ENCODE assay signal across 21 cellular contexts in genomic region chr3:128459451-128459820, GRCh38. TPM values are rescaled to one million over a fixed set of nuclear protein-coding genes. Genes with fewer than 3 reads are reported as not detected.
DNase-seq lines count a peak whose midpoint lies in the region; ATAC-seq and TF ChIP-seq lines count a peak whose summit lies in the region.
"Had no signal": no experiment of that assay in that cellular context is flagged by ENCODE, and none has a peak within 500 bp of the region (broad histone marks: within the 10 kb centered on the region; RNA-seq: fewer than 3 reads in every experiment).

No MANE protein-coding gene starts in this region.

- no peaks in the 10 kb centered on the region for H3K36me3 ChIP-seq in NT2/D1 (ENCODE audit: insufficient read depth, insufficient read length, low read length)
- H3K36me3 ChIP-seq in trophoblast cell (ENCODE audit: control insufficient read depth in 1 of 2, insufficient read depth in 2 of 2, low read length in 2 of 2), result no peaks in the 10 kb centered on the region
- H3K36me3 ChIP-seq: BLaER1 treated with 17β-estradiol and CSF1 and Interleukin-3, amounts not matched to agents 10 nM and 100 nM had no signal

- H3K9ac ChIP-seq in NT2/D1 (ENCODE audit: insufficient read length, low read depth) (peak overlapping the region; percentile 39), trophoblast cell (ENCODE audit: low read length) (no peak overlapping the region)
- H3K9ac ChIP-seq: BLaER1 treated with 17β-estradiol and CSF1 and Interleukin-3, amounts not matched to agents 10 nM and 100 nM had no signal

- H3K27ac ChIP-seq in trophoblast cell (ENCODE audit: low read depth, low read length), result no peak overlapping the region
- H3K27ac ChIP-seq: BLaER1 treated with 17β-estradiol and CSF1 and Interleukin-3, amounts not matched to agents 10 nM and 100 nM; C4-2B had no signal

- H3K4me3 ChIP-seq in NT2/D1 (ENCODE audit: insufficient read length, low read depth) (no peak overlapping the region), trophoblast cell (ENCODE audit: low read depth, low read length) (no peak overlapping the region)
- H3K4me3 ChIP-seq: BLaER1 treated with 17β-estradiol and CSF1 and Interleukin-3, amounts not matched to agents 10 nM and 100 nM had no signal

- no peak overlapping the region for H3K4ac ChIP-seq in trophoblast cell (ENCODE audit: low read depth, low read length)

- H3K4me1 Mint-ChIP-seq in glutamatergic neuron (ENCODE audit: low read depth, unreplicated experiment), result peaks cover 11% of the 10 kb centered on the region
- no peaks in the 10 kb centered on the region for H3K4me1 Mint-ChIP-seq in neural crest cell

- H3K18ac ChIP-seq in trophoblast cell (ENCODE audit: low read length), result no peak overlapping the region

- H3K27ac Mint-ChIP-seq in glutamatergic neuron (ENCODE audit: unreplicated experiment), result peak overlapping the region; percentile 64
- H3K27ac Mint-ChIP-seq in neural crest cell (ENCODE audit: unreplicated experiment), result peak overlapping the region; percentile 35
- H3K27ac Mint-ChIP-seq: CD4-positive, alpha-beta T cell; CD8-positive, alpha-beta T cell had no signal

- H3K27me3 ChIP-seq in NT2/D1 (ENCODE audit: insufficient read depth, insufficient read length) (peaks cover 35% of the 10 kb centered on the region), trophoblast cell (ENCODE audit: insufficient read depth, low read length) (no peaks in the 10 kb centered on the region)

- DNase-seq in NT2/D1 (ENCODE audit: low read depth, low spot score) (no peak), glutamatergic neuron (no peak), neural crest cell (ENCODE audit: low read depth, low spot score) (no peak), trophoblast cell (no peak), NCI-H1417 (lab: John Stamatoyannopoulos, UW) (no peak)
- no peak for DNase-seq in stimulated activated CD4-positive, alpha-beta T cell treated with anti-CD3 and anti-CD28 coated beads, Interleukin-4, amount 100 ng/mL, for 4 hours
- DNase-seq: 8988T; ACHN; Caco-2; Calu3; CD4-positive, alpha-beta T cell; CD8-positive, alpha-beta T cell; DMS79 treated with DMSO at 0.1 percent for 48 hours; GF-D8 had no signal

- H2AK5ac ChIP-seq in trophoblast cell (ENCODE audit: low read length), result no peak overlapping the region

- peak overlapping the region; percentile 25 for H4K91ac ChIP-seq in trophoblast cell (ENCODE audit: low read depth, low read length)

- peaks cover 6% of the 10 kb centered on the region for H3K79me1 ChIP-seq in trophoblast cell (ENCODE audit: low read length)

- H3K23ac ChIP-seq in trophoblast cell (ENCODE audit: low read length), result no peak overlapping the region

- H4K12ac ChIP-seq in trophoblast cell (ENCODE audit: low read depth, low read length), result no peak overlapping the region

- H2BK120ac ChIP-seq in trophoblast cell (ENCODE audit: insufficient read depth, low read length, poor library complexity), result no peak overlapping the region

- H3K36me3 Mint-ChIP-seq in glutamatergic neuron (ENCODE audit: unreplicated experiment) (peaks cover 12% of the 10 kb centered on the region), neural crest cell (ENCODE audit: low read depth) (no peaks in the 10 kb centered on the region)
- H3K36me3 Mint-ChIP-seq: CD8-positive, alpha-beta T cell had no signal

- peak overlapping the region; percentile 34 for H3K4me3 Mint-ChIP-seq in glutamatergic neuron (ENCODE audit: unreplicated experiment)
- no peak overlapping the region for H3K4me3 Mint-ChIP-seq in neural crest cell
- H3K4me3 Mint-ChIP-seq: CD4-positive, alpha-beta T cell; CD8-positive, alpha-beta T cell had no signal

- no peak overlapping the region for H2BK12ac ChIP-seq in trophoblast cell (ENCODE audit: low read length)

- H3K4me2 ChIP-seq in trophoblast cell (ENCODE audit: low read length), result no peak overlapping the region
- H3K4me2 ChIP-seq: BLaER1 treated with 17β-estradiol and CSF1 and Interleukin-3, amounts not matched to agents 10 nM and 100 nM had no signal

- H3K27me3 Mint-ChIP-seq in glutamatergic neuron (ENCODE audit: unreplicated experiment) (peaks cover 10% of the 10 kb centered on the region), neural crest cell (ENCODE audit: low read depth) (peaks cover 29% of the 10 kb centered on the region)

- H2BK5ac ChIP-seq in trophoblast cell (ENCODE audit: low read depth, low read length, poor library complexity), result no peak overlapping the region

- H3K4me1 ChIP-seq in NT2/D1 (ENCODE audit: insufficient read depth, insufficient read length) (peaks cover 8% of the 10 kb centered on the region), trophoblast cell (ENCODE audit: control insufficient read depth in 1 of 2, insufficient read depth in 2 of 2, low read length in 2 of 2) (peaks cover 2% of the 10 kb centered on the region in 2 experiments)
- H3K4me1 ChIP-seq: Caco-2 had no signal

- H3K14ac ChIP-seq in trophoblast cell (ENCODE audit: low read length), result no peak overlapping the region

- no peak overlapping the region for H2AFZ ChIP-seq in trophoblast cell (ENCODE audit: insufficient read depth, low read length, poor library complexity)

- H3K9me3 Mint-ChIP-seq in glutamatergic neuron (ENCODE audit: unreplicated experiment), result peaks cover 14% of the 10 kb centered on the region
- no peaks in the 10 kb centered on the region for H3K9me3 Mint-ChIP-seq in neural crest cell
- H3K9me3 Mint-ChIP-seq: CD4-positive, alpha-beta T cell; CD8-positive, alpha-beta T cell had no signal

- no peak overlapping the region for H4K8ac ChIP-seq in trophoblast cell (ENCODE audit: low read depth, low read length)

- no peaks in the 10 kb centered on the region for H3K79me2 ChIP-seq in trophoblast cell (ENCODE audit: control insufficient read depth, insufficient read depth, low read length, poor library complexity)

- TF ChIP-seq CTCF in glutamatergic neuron (IDR thresholded peaks at IDR 0.05; ENCODE audit: partially characterized antibody, unreplicated experiment) (no peak), neural crest cell (conservative IDR thresholded peaks at IDR 0.05) (no peak)

- no peaks in the 10 kb centered on the region for H3K9me3 ChIP-seq in NT2/D1 (ENCODE audit: insufficient read depth, low read length)
- H3K9me3 ChIP-seq in trophoblast cell (ENCODE audit: insufficient read depth, low read depth, low read length), result peaks cover 2% of the 10 kb centered on the region
- H3K9me3 ChIP-seq: BLaER1 treated with 17β-estradiol and CSF1 and Interleukin-3, amounts not matched to agents 10 nM and 100 nM; Caco-2 had no signal

- no peak for ATAC-seq in HG02840 (IDR thresholded peaks at IDR 0.05; ENCODE audit: low FRiP score, unreplicated experiment)
- ATAC-seq in GM18502 (IDR thresholded peaks at IDR 0.05; ENCODE audit: poor library complexity, unreplicated experiment), result no peak
- ATAC-seq: CD8-positive, alpha-beta T cell had no signal

- no CpG with 5 or more reads among the region's 9 CpGs for WGBS in trophoblast cell (ENCODE audit: extremely low coverage, insufficient coverage, insufficient read length)

RNA-seq across cellular contexts. Expression of gene DNAJB8, which starts 7.3 kb away (rescaled TPM):
- total RNA-seq in glutamatergic neuron (ENCODE audit: unreplicated experiment) (not detected), neural crest cell (not detected in 2 replicates)
- polyA plus RNA-seq in trophoblast cell (2013), result not detected in 2 replicates
- total RNA-seq: A673; Caco-2; Calu3; CD4-positive, alpha-beta T cell; CD8-positive, alpha-beta T cell had no signal
- polyA plus RNA-seq: AG04450, BJ had no signal

RNA-seq across cellular contexts. Expression of gene GATA2, which starts 33.6 kb away (rescaled TPM):
- total RNA-seq in glutamatergic neuron (ENCODE audit: unreplicated experiment) (3.6 TPM), neural crest cell (0.30 and 0.52 TPM in 2 replicates)
- 467 and 505 TPM in 2 replicates for polyA plus RNA-seq in trophoblast cell (2013)
